In the genomic region with DNA sequence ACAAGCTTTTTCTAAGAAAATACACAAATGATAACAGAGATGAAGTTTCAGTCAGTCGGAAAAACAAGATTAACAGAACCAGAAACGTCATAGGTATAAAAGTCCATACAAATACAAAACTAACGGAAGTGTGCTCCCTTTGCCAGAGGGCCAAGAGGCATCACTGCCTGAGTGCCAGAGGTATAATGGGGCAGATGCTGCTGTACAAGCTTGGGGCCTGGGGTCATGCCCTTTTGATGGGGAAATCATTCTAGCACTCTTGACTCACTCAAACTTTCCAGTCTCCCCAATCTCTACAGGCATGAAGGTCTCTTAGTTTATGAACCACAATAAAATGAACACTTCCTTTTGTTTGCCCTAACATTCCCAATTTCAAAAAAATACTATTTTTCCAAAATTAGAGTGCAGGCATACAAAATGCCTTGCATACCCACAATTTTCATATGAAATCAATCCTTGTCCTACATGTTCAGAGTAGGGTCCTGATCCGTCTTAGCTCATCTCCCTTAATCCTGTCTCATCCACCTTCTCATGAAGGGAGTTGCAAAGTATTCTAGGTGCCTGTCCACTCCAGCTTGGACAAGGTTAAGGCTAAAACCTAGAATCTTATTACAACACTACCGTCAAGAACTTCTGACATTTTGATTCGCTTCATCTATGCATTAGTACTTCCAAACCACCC, we compare ENCODE assay signal across 10 cellular contexts. TPM values are rescaled to one million over a fixed set of nuclear protein-coding genes. Genes with fewer than 3 reads are reported as not detected.
DNase-seq lines count a peak whose midpoint lies in the region; ATAC-seq, FAIRE-seq and TF ChIP-seq lines count a peak whose summit lies in the region.
"Had no signal": no experiment of that assay in that cellular context is flagged by ENCODE, and none has a peak within 500 bp of the region (broad histone marks: within the 10 kb centered on the region; RNA-seq: fewer than 3 reads in every experiment).

No MANE protein-coding gene starts in this region.

- TF ChIP-seq POLR2A in thyroid gland (IDR thresholded peaks at IDR 0.05) = no peak

- H2BK120ac ChIP-seq in H9 (ENCODE audit: low read depth, low read length, poor library complexity, severe bottlenecking) = no peak overlapping the region

- no peak overlapping the region for H4K5ac ChIP-seq in H9 (ENCODE audit: insufficient read length, low read depth, low read length)

- H3K36me3 ChIP-seq in SJCRH30 (peaks cover 57% of the 10 kb centered on the region), fibroblast of lung (ENCODE audit: control insufficient read depth, insufficient read depth, low read length) (peaks cover 6% of the 10 kb centered on the region), thyroid gland (peaks cover 25 to 26% of the 10 kb centered on the region in 2 donors), pancreas (peaks cover 3 to 30% (median 19%) of the 10 kb centered on the region in 3 donors)

- peaks cover 32 to 40% of the 10 kb centered on the region in 2 experiments for H3K4me1 Mint-ChIP-seq in H9

- no peak for DNase-seq in H9
- DNase-seq in SJCRH30 = no peak
- no peak for DNase-seq in fibroblast of lung (ENCODE audit: low read depth in 2 of 2)
- DNase-seq in skeletal muscle cell (ENCODE audit: low read depth) = no peak
- no peak for DNase-seq in thyroid gland
- DNase-seq in pancreas = no peak
- no peak for DNase-seq in SW 1271 (lab: John Stamatoyannopoulos, UW)

- no peak overlapping the region for H2BK12ac ChIP-seq in H9 (ENCODE audit: insufficient read length, low read depth, low read length)

- H3K56ac ChIP-seq in H9 (ENCODE audit: insufficient read length, low read depth, low read length) = no peak overlapping the region

- TF ChIP-seq CTCF in H9 (conservative IDR thresholded peaks at IDR 0.05) (no peak), fibroblast of lung (conservative IDR thresholded peaks at IDR 0.05 in 1 of 2, IDR thresholded peaks at IDR 0.05 in 1 of 2; ENCODE audit: low read depth in 1 of 2, low read length in 2 of 2) (no peak), thyroid gland (IDR thresholded peaks at IDR 0.05) (no peak), pancreas (IDR thresholded peaks at IDR 0.05) (no peak)

- H3K23me2 ChIP-seq in H9 (ENCODE audit: insufficient read length, low read depth, low read length, poor library complexity, severe bottlenecking) = peaks cover 15% of the 10 kb centered on the region

- no peak overlapping the region for H4K91ac ChIP-seq in H9 (ENCODE audit: insufficient read length, low read depth, low read length)

- H2BK5ac ChIP-seq in H9 (ENCODE audit: insufficient read length, low read length) = no peak overlapping the region

- WGBS in H9 (ENCODE audit: extremely low coverage, insufficient read length, low lambda C conversion rate) = no CpG with 5 or more reads among the region's 6 CpGs
- WGBS in thyroid gland, 2 donors = 61 to 66% methylated on average over 6 of the region's 6 CpGs
- 35 to 38% methylated on average over 6 of the region's 6 CpGs for WGBS in pancreas, 2 donors

- H3K79me1 ChIP-seq in H9 (ENCODE audit: insufficient read depth, low read depth, low read length, poor library complexity, severe bottlenecking) = peaks cover 3% of the 10 kb centered on the region

- H3K79me2 ChIP-seq in H9 (ENCODE audit: insufficient read depth, low read length) (peaks cover 31% of the 10 kb centered on the region; the same call in 1 of the 2 replicates), fibroblast of lung (ENCODE audit: control insufficient read depth, insufficient read depth, low read length) (peaks cover 51% of the 10 kb centered on the region)

- H3K4me1 ChIP-seq in H9 (ENCODE audit: insufficient read depth, low read length) (peaks cover 4% of the 10 kb centered on the region; the same call in 1 of the 2 replicates), SJCRH30 (peaks cover 7% of the 10 kb centered on the region), fibroblast of lung (ENCODE audit: control insufficient read depth, extremely low read depth, insufficient read depth, low read length) (peaks cover 9% of the 10 kb centered on the region), thyroid gland (peaks cover 7 to 21% of the 10 kb centered on the region in 2 donors), pancreas (peaks cover 8 to 13% (median 11%) of the 10 kb centered on the region in 3 donors)

- H3K9me3 ChIP-seq in H9 (ENCODE audit: control insufficient read depth, low read depth, low read length) (no peaks in the 10 kb centered on the region), SJCRH30 (replicated peaks) (no peaks in the 10 kb centered on the region), fibroblast of lung (ENCODE audit: control insufficient read depth, insufficient read depth, low read depth, low read length) (no peaks in the 10 kb centered on the region), thyroid gland (no peaks in the 10 kb centered on the region), pancreas (no peaks in the 10 kb centered on the region)

- no peak overlapping the region for H3K14ac ChIP-seq in H9 (ENCODE audit: insufficient read depth, low read length)

- H3K27me3 ChIP-seq in H9 (ENCODE audit: insufficient read depth, low read length) = no peaks in the 10 kb centered on the region
- H3K27me3 ChIP-seq in SJCRH30 = no peaks in the 10 kb centered on the region
- H3K27me3 ChIP-seq in fibroblast of lung (ENCODE audit: control insufficient read depth, insufficient read depth, low read length) = no peaks in the 10 kb centered on the region
- no peaks in the 10 kb centered on the region for H3K27me3 ChIP-seq in thyroid gland
- H3K27me3 ChIP-seq in pancreas = no peaks in the 10 kb centered on the region

- no peak overlapping the region for H3K27ac ChIP-seq in H9 (ENCODE audit: insufficient read length, low read depth, low read length)
- H3K27ac ChIP-seq in SJCRH30 = no peak overlapping the region; the same call in 1 of the 2 replicates
- peak overlapping the region; percentile 85 for H3K27ac ChIP-seq in fibroblast of lung (ENCODE audit: insufficient read depth, low read length)
- H3K27ac ChIP-seq in thyroid gland = no peak overlapping the region
- H3K27ac ChIP-seq in pancreas = no peak overlapping the region

- no peak overlapping the region for H3K4ac ChIP-seq in H9 (ENCODE audit: low read depth, low read length)

- H3K4me3 ChIP-seq in SJCRH30 = peak overlapping the region; percentile 95
- H3K4me3 ChIP-seq in fibroblast of lung (replicated peaks in 1 of 4; ENCODE audit: control extremely low read depth in 1 of 4, insufficient read depth in 1 of 4, low read depth in 3 of 4, low read length in 4 of 4) = peak overlapping the region; percentile 88 to 100 (median 93)
- peak overlapping the region; percentile 99 for H3K4me3 ChIP-seq in skeletal muscle cell (ENCODE audit: low read depth, low read length)
- peak overlapping the region in 1 of 3 donors; percentile 100 for H3K4me3 ChIP-seq in thyroid gland (replicated peaks in 1 of 3)
- H3K4me3 ChIP-seq in pancreas = peak overlapping the region in 2 of 4 donors; percentile 71 to 100

- no peak overlapping the region for H3K18ac ChIP-seq in H9 (ENCODE audit: insufficient read length, low read depth, low read length)

- peak overlapping the region; percentile 72 to 94 (median 92); a peak in 5 of 7 replicates for H3K27ac Mint-ChIP-seq in H9

- peaks cover 2% of the 10 kb centered on the region; the same call in 1 of the 2 replicates for H3K27me3 Mint-ChIP-seq in H9 (ENCODE audit: low read depth)

- FAIRE-seq in pancreas (lab: Jason Lieb, UNC) = no peak

- H4K20me1 ChIP-seq in H9 (ENCODE audit: control insufficient read depth, insufficient read depth, insufficient read length) = no peaks in the 10 kb centered on the region
- H4K20me1 ChIP-seq in fibroblast of lung (ENCODE audit: control insufficient read depth, extremely low read depth, insufficient read depth, low read length) = no peaks in the 10 kb centered on the region

- no peak overlapping the region for H4K8ac ChIP-seq in H9 (replicated peaks; ENCODE audit: insufficient read length, low read depth, low read length)

- no peak overlapping the region for H2BK15ac ChIP-seq in H9 (ENCODE audit: low read depth, low read length)

- peaks cover 41 to 57% (median 50%) of the 10 kb centered on the region in 3 experiments for H3K36me3 Mint-ChIP-seq in H9 (ENCODE audit: insufficient read depth in 1 of 3, low read depth in 3 of 3)

- no peak overlapping the region for H2BK20ac ChIP-seq in H9 (ENCODE audit: low read depth, low read length, poor library complexity, severe bottlenecking)

- H3K4me3 Mint-ChIP-seq in H9 = peak overlapping the region; percentile 90 to 94

- no peak overlapping the region for H2AK5ac ChIP-seq in H9 (ENCODE audit: insufficient read length, low read length)

- ATAC-seq in HG03095 (IDR thresholded peaks at IDR 0.05; ENCODE audit: unreplicated experiment) = no peak
- no peak for ATAC-seq in pancreas

- no peak overlapping the region for H3T11ph ChIP-seq in H9 (ENCODE audit: low read length)

- no peak overlapping the region for H3K23ac ChIP-seq in H9 (ENCODE audit: insufficient read length, low read depth, low read length)

- H3K4me2 ChIP-seq in H9 (ENCODE audit: insufficient read depth, insufficient read length, low read length) = peak overlapping the region; percentile 81
- H3K4me2 ChIP-seq in fibroblast of lung (ENCODE audit: extremely low read depth, insufficient read depth, low read length) = peak overlapping the region; percentile 86

- no peak overlapping the region for H2AFZ ChIP-seq in H9 (ENCODE audit: low read length)
- H2AFZ ChIP-seq in fibroblast of lung (ENCODE audit: low read length) = no peak overlapping the region

- intact Hi-C loops in thyroid gland (cut with DNase I) = no loop called here
- intact Hi-C loops in pancreas (cut with DNase I) = no loop called here

- H3K9ac ChIP-seq in H9 (ENCODE audit: extremely low read depth, insufficient read length, low read length) (peak overlapping the region; percentile 98), fibroblast of lung (ENCODE audit: insufficient read depth, low read length) (no peak overlapping the region)

- no peaks in the 10 kb centered on the region for H3K9me3 Mint-ChIP-seq in H9

RNA-seq across cellular contexts. Expression of gene RPL22, which starts 1.5 kb away (rescaled TPM):
- 547 and 582 TPM in 2 replicates for total RNA-seq in H9 (2021)
- total RNA-seq in SJCRH30 (2014; rRNA removed; shearing (Covaris generic)) = 606 and 680 TPM in 2 replicates
- total RNA-seq in fibroblast of lung = 159 and 227 TPM in 2 replicates
- polyA plus RNA-seq in fibroblast of lung = 300 and 369 TPM in 2 replicates
- 686 and 835 TPM in 2 replicates for polyA plus RNA-seq in fibroblast of lung (2012)
- 2.9 and 3.7 TPM in 2 replicates for polyA minus RNA-seq in fibroblast of lung (ENCODE audit: low replicate concordance)
- total RNA-seq in thyroid gland = 100 to 1,000 TPM; 154 to 230 (median 181) TPM
- 100 to 1,000 TPM; 186 to 264 (median 221) TPM for total RNA-seq in pancreas
- 100 to 1,000 TPM; 252 to 378 TPM for polyA plus RNA-seq in pancreas

RNA-seq across cellular contexts. Expression of gene RNF207, which starts 8.0 kb away (rescaled TPM):
- 4.9 and 7.1 TPM in 2 replicates for total RNA-seq in H9 (2021)
- total RNA-seq in SJCRH30 (2014; rRNA removed; shearing (Covaris generic)) = not detected in 2 replicates
- 9.2 and 17.2 TPM in 2 replicates for total RNA-seq in fibroblast of lung
- 2.0 and 2.6 TPM in 2 replicates for polyA plus RNA-seq in fibroblast of lung
- 0.90 and 1.6 TPM in 2 replicates for polyA plus RNA-seq in fibroblast of lung (2012)
- polyA minus RNA-seq in fibroblast of lung (ENCODE audit: low replicate concordance) = 4.7 and 12.2 TPM in 2 replicates
- total RNA-seq in thyroid gland = 10 to 100 TPM; 32.9 to 63.5 (median 47.0) TPM
- 10 to 100 TPM in 5 of 6 donors, 1 to 10 TPM in 1; 7.1 to 21.6 (median 12.5) TPM for total RNA-seq in pancreas
- 10 to 100 TPM; 26.2 to 52.8 TPM for polyA plus RNA-seq in pancreas

RNA-seq across cellular contexts. Expression of gene CHD5, which starts 17.8 kb away (rescaled TPM):
- total RNA-seq in H9 (2021) = 0.99 and 1.6 TPM in 2 replicates
- 0.05 and 0.06 TPM in 2 replicates for total RNA-seq in SJCRH30 (2014; rRNA removed; shearing (Covaris generic))
- under 0.01 TPM in 2 replicates for total RNA-seq in fibroblast of lung
- polyA plus RNA-seq in fibroblast of lung = 0.01 and 0.02 TPM in 2 replicates
- polyA plus RNA-seq in fibroblast of lung (2012) = 0.03 TPM in 2 replicates
- not detected in 2 replicates for polyA minus RNA-seq in fibroblast of lung (ENCODE audit: low replicate concordance)
- under 1 TPM; 0.15 to 0.94 (median 0.26) TPM for total RNA-seq in thyroid gland
- under 1 TPM; 0.09 to 0.46 (median 0.27) TPM for total RNA-seq in pancreas
- polyA plus RNA-seq in pancreas = 1 to 10 TPM; 1.2 to 2.9 TPM

RNA-seq across cellular contexts. Expression of gene ICMT, which starts 37.9 kb away (rescaled TPM):
- total RNA-seq in H9 (2021) = 107 and 114 TPM in 2 replicates
- 109 and 111 TPM in 2 replicates for total RNA-seq in SJCRH30 (2014; rRNA removed; shearing (Covaris generic))
- 62.4 and 95.1 TPM in 2 replicates for total RNA-seq in fibroblast of lung
- 91.1 and 95.8 TPM in 2 replicates for polyA plus RNA-seq in fibroblast of lung
- 58.9 and 63.8 TPM in 2 replicates for polyA plus RNA-seq in fibroblast of lung (2012)
- 34.3 and 40.6 TPM in 2 replicates for polyA minus RNA-seq in fibroblast of lung (ENCODE audit: low replicate concordance)
- 10 to 100 TPM; 66.2 to 86.2 (median 78.1) TPM for total RNA-seq in thyroid gland
- 10 to 100 TPM; 13.4 to 26.4 (median 21.5) TPM for total RNA-seq in pancreas
- 10 to 100 TPM in 1 of 2 donors, 1 to 10 TPM in 1; 8.3 to 16.0 TPM for polyA plus RNA-seq in pancreas

RNA-seq across cellular contexts. Expression of gene HES3, which starts 46.1 kb away (rescaled TPM):
- total RNA-seq in H9 (2021) (89.9 and 93.4 TPM in 2 replicates), fibroblast of lung (not detected in 2 replicates), thyroid gland (not detected), pancreas (not detected)
- total RNA-seq in SJCRH30 (2014; rRNA removed; shearing (Covaris generic)) = not detected in 2 replicates
- polyA plus RNA-seq in fibroblast of lung (not detected in 2 replicates), pancreas (not detected)
- not detected in 2 replicates for polyA plus RNA-seq in fibroblast of lung (2012)
- polyA minus RNA-seq in fibroblast of lung (ENCODE audit: low replicate concordance) = not detected in 2 replicates
- total RNA-seq: lung microvascular endothelial cell; T-helper 2 cell treated with Interferon-gamma antibody and Interleukin-4, amounts not matched to agents 100 ng/mL and 5 ng/mL, for 36 hours had no signal
